21 cellular contexts compared by ENCODE assay signal in the genomic region with DNA sequence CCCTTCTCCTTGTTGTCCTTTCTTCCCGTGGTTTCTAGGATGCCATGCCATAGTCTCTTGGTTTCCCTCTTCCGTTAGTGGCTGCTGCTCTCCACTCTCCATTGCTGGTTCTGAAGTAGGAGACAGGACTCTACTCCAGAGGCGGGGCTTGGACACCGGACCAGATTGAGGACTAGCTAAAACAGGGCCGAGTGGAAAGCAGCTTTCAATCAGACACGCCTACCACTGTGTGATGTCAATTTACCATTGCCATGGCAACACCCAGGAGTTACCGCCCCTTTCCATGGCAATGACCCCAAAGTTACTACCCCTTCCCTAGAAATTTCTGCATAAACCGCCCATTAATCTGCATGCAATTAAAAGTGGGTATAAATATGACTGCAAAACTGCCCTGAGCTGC.
DNase-seq lines count a peak whose midpoint lies in the region; ATAC-seq and TF ChIP-seq lines count a peak whose summit lies in the region.
"Had no signal": no experiment of that assay in that cellular context is flagged by ENCODE, and none has a peak within 500 bp of the region (broad histone marks: within the 10 kb centered on the region; RNA-seq: fewer than 3 reads in every experiment).

No MANE protein-coding gene starts in this region.

- WGBS in suprapubic skin, result 58% methylated on average over 8 of the region's 8 CpGs

- no peak for ATAC-seq in Right ventricle myocardium inferior
- no peak for ATAC-seq in GM21390 (IDR thresholded peaks at IDR 0.05; ENCODE audit: unreplicated experiment)
- ATAC-seq in GM21423 (IDR thresholded peaks at IDR 0.05; ENCODE audit: unreplicated experiment), result no peak
- ATAC-seq: activated CD4-positive, CD25-positive, alpha-beta regulatory T cell treated with anti-CD3 and anti-CD28 coated beads, Interleukin-2, amount 50 U/mL, for 24 hours; activated CD8-positive, alpha-beta T cell treated with anti-CD3 and anti-CD28 coated beads, Interleukin-2, amount 10 ng/mL, durations not matched to agents 7 days and 5 days; HepG2 had no signal

- no peak overlapping the region for H3K27ac Mint-ChIP-seq in glutamatergic neuron (ENCODE audit: unreplicated experiment)
- no peak overlapping the region for H3K27ac Mint-ChIP-seq in activated T-helper 2 cell treated with anti-CD3 and anti-CD28 coated beads, Interferon-gamma antibody, Interleukin-2, Interleukin-4, amounts not matched to agents 10 μg/mL and 5 μg/mL and 100 μg/mL, durations not matched to agents 14 hours and 24 hours and 36 hours
- H3K27ac Mint-ChIP-seq: activated CD8-positive, alpha-beta T cell treated with anti-CD3 and anti-CD28 coated beads, Interleukin-2, amount 10 ng/mL, durations not matched to agents 7 days and 5 days; activated naive CD4-positive, alpha-beta T cell treated with anti-CD3 and anti-CD28 coated beads, Interleukin-2, amount 50 U/mL, for 24 hours; activated T-cell treated with anti-CD3 and anti-CD28 coated beads, Interleukin-2, amount 50 U/mL, for 24 hours; HFFc6; naive B cell had no signal

- no peak for TF ChIP-seq POLR2A in suprapubic skin (IDR thresholded peaks at IDR 0.05)

- peak overlapping the region; percentile 18; the same call in 1 of the 2 replicates for H3K4me3 ChIP-seq in WI38 (ENCODE audit: low read depth, low read length)
- peak overlapping the region; percentile 9 for H3K4me3 ChIP-seq in suprapubic skin

- no peaks in the 10 kb centered on the region for H3K9me3 ChIP-seq in suprapubic skin
- H3K9me3 ChIP-seq: thoracic aorta had no signal

- no peaks in the 10 kb centered on the region for H3K27me3 ChIP-seq in suprapubic skin

- intact Hi-C loops in Right ventricle myocardium inferior (cut with DNase I), result no loop called here
- intact Hi-C loops in cardiac septum (cut with DNase I), result no loop called here
- intact Hi-C loops in activated T-helper 2 cell treated with anti-CD3 and anti-CD28 coated beads, Interferon-gamma antibody, Interleukin-2, Interleukin-4, amounts not matched to agents 10 μg/mL and 5 μg/mL and 100 μg/mL, durations not matched to agents 14 hours and 24 hours and 36 hours (cut with micrococcal nuclease), result no loop called here

- H3K4me1 ChIP-seq in suprapubic skin, result peaks cover 3% of the 10 kb centered on the region

- no peak overlapping the region for H3K4me3 Mint-ChIP-seq in glutamatergic neuron (ENCODE audit: unreplicated experiment)
- no peak overlapping the region for H3K4me3 Mint-ChIP-seq in activated T-helper 2 cell treated with anti-CD3 and anti-CD28 coated beads, Interferon-gamma antibody, Interleukin-2, Interleukin-4, amounts not matched to agents 10 μg/mL and 5 μg/mL and 100 μg/mL, durations not matched to agents 14 hours and 24 hours and 36 hours (ENCODE audit: low read depth)
- H3K4me3 Mint-ChIP-seq: activated CD8-positive, alpha-beta T cell treated with anti-CD3 and anti-CD28 coated beads, Interleukin-2, amount 10 ng/mL, durations not matched to agents 7 days and 5 days; activated naive CD4-positive, alpha-beta T cell treated with anti-CD3 and anti-CD28 coated beads, Interleukin-2, amount 50 U/mL, for 24 hours; activated T-cell treated with anti-CD3 and anti-CD28 coated beads, Interleukin-2, amount 50 U/mL, for 24 hours; HFFc6; naive B cell had no signal

- H3K4me1 Mint-ChIP-seq in glutamatergic neuron (ENCODE audit: low read depth, unreplicated experiment), result peaks cover 1% of the 10 kb centered on the region
- peaks cover 5% of the 10 kb centered on the region for H3K4me1 Mint-ChIP-seq in activated T-helper 2 cell treated with anti-CD3 and anti-CD28 coated beads, Interferon-gamma antibody, Interleukin-2, Interleukin-4, amounts not matched to agents 10 μg/mL and 5 μg/mL and 100 μg/mL, durations not matched to agents 14 hours and 24 hours and 36 hours (ENCODE audit: low read depth)
- H3K4me1 Mint-ChIP-seq: naive B cell had no signal

- H3K9me3 Mint-ChIP-seq in glutamatergic neuron (ENCODE audit: unreplicated experiment), result no peaks in the 10 kb centered on the region
- no peaks in the 10 kb centered on the region for H3K9me3 Mint-ChIP-seq in activated T-helper 2 cell treated with anti-CD3 and anti-CD28 coated beads, Interferon-gamma antibody, Interleukin-2, Interleukin-4, amounts not matched to agents 10 μg/mL and 5 μg/mL and 100 μg/mL, durations not matched to agents 14 hours and 24 hours and 36 hours
- H3K9me3 Mint-ChIP-seq: activated naive CD4-positive, alpha-beta T cell treated with anti-CD3 and anti-CD28 coated beads, Interleukin-2, amount 50 U/mL, for 24 hours; activated T-cell treated with anti-CD3 and anti-CD28 coated beads, Interleukin-2, amount 50 U/mL, for 24 hours; HFFc6; naive B cell had no signal

- H3K27ac ChIP-seq in suprapubic skin, result no peak overlapping the region
- H3K27ac ChIP-seq: C4-2B, thoracic aorta had no signal

- H3K36me3 ChIP-seq in suprapubic skin, result no peaks in the 10 kb centered on the region
- H3K36me3 ChIP-seq: thoracic aorta had no signal

- TF ChIP-seq CTCF in WI38 (IDR thresholded peaks at IDR 0.05; ENCODE audit: low read depth, low read length) (no peak), glutamatergic neuron (IDR thresholded peaks at IDR 0.05; ENCODE audit: partially characterized antibody, unreplicated experiment) (no peak), suprapubic skin (IDR thresholded peaks at IDR 0.05) (no peak)

- peak; percentile 64 for DNase-seq in Right ventricle myocardium inferior (ENCODE audit: missing footprints)
- DNase-seq in cardiac septum (ENCODE audit: low spot score), result no peak
- peak; percentile 17 for DNase-seq in glutamatergic neuron
- DNase-seq in suprapubic skin (ENCODE audit: low spot score in 2 of 2), result no peak
- DNase-seq in activated T-helper 2 cell treated with anti-CD3 and anti-CD28 coated beads, Interferon-gamma antibody, Interleukin-2, Interleukin-4, amounts not matched to agents 10 μg/mL and 5 μg/mL and 100 μg/mL, durations not matched to agents 14 hours and 24 hours and 36 hours (ENCODE audit: low spot score), result no peak
- DNase-seq: ACHN; activated CD8-positive, alpha-beta T cell treated with anti-CD3 and anti-CD28 coated beads, Interleukin-2, amount 10 ng/mL, durations not matched to agents 7 days and 5 days; activated T-cell treated with anti-CD3 and anti-CD28 coated beads, Interleukin-2, amount 50 U/mL, for 24 hours; HFFc6; hippocampal formation; naive B cell; NCI-H82; T-helper 9 cell had no signal

- no peaks in the 10 kb centered on the region for H3K36me3 Mint-ChIP-seq in glutamatergic neuron (ENCODE audit: unreplicated experiment)
- no peaks in the 10 kb centered on the region for H3K36me3 Mint-ChIP-seq in activated T-helper 2 cell treated with anti-CD3 and anti-CD28 coated beads, Interferon-gamma antibody, Interleukin-2, Interleukin-4, amounts not matched to agents 10 μg/mL and 5 μg/mL and 100 μg/mL, durations not matched to agents 14 hours and 24 hours and 36 hours (ENCODE audit: low read depth)
- H3K36me3 Mint-ChIP-seq: activated naive CD4-positive, alpha-beta T cell treated with anti-CD3 and anti-CD28 coated beads, Interleukin-2, amount 50 U/mL, for 24 hours; naive B cell had no signal

- no peaks in the 10 kb centered on the region for H3K27me3 Mint-ChIP-seq in glutamatergic neuron (ENCODE audit: unreplicated experiment)
- no peaks in the 10 kb centered on the region for H3K27me3 Mint-ChIP-seq in activated T-helper 2 cell treated with anti-CD3 and anti-CD28 coated beads, Interferon-gamma antibody, Interleukin-2, Interleukin-4, amounts not matched to agents 10 μg/mL and 5 μg/mL and 100 μg/mL, durations not matched to agents 14 hours and 24 hours and 36 hours (ENCODE audit: low read depth)
- H3K27me3 Mint-ChIP-seq: activated naive CD4-positive, alpha-beta T cell treated with anti-CD3 and anti-CD28 coated beads, Interleukin-2, amount 50 U/mL, for 24 hours; naive B cell had no signal

- no peak for TF ChIP-seq EP300 in suprapubic skin (IDR thresholded peaks at IDR 0.05)

Comparison
In these comparisons a context has a peak if more than half of its experiments do, and no peak if none do; other contexts are left out.
1. DNase-seq: peak in Right ventricle myocardium inferior (single experiment) and glutamatergic neuron (single experiment); none in cardiac septum (single experiment), suprapubic skin (0 of 2) and activated T-helper 2 cell treated with anti-CD3 and anti-CD28 coated beads, Interferon-gamma antibody, Interleukin-2, Interleukin-4, amounts not matched to agents 10 μg/mL and 5 μg/mL and 100 μg/mL, durations not matched to agents 14 hours and 24 hours and 36 hours (single experiment).